Comparison of ENCODE assay signal across 28 cellular contexts in genomic region chr9:89658931-89659330, GRCh38. TPM values are rescaled to one million over a fixed set of nuclear protein-coding genes. Genes with fewer than 3 reads are reported as not detected.
DNase-seq lines count a peak whose midpoint lies in the region; TF ChIP-seq lines count a peak whose summit lies in the region.
"Had no signal": no experiment of that assay in that cellular context is flagged by ENCODE, and none has a peak within 500 bp of the region (broad histone marks: within the 10 kb centered on the region; RNA-seq: fewer than 3 reads in every experiment).

No MANE protein-coding gene starts in this region.

- H3K36me3 Mint-ChIP-seq in activated CD4-positive, alpha-beta T cell treated with anti-CD3 and anti-CD28 coated beads, Interleukin-2, amount 10 ng/mL, durations not matched to agents 7 days and 5 days (ENCODE audit: low read depth), result no peaks in the 10 kb centered on the region
- H3K36me3 Mint-ChIP-seq in osteocyte (ENCODE audit: unreplicated experiment), result no peaks in the 10 kb centered on the region
- H3K36me3 Mint-ChIP-seq: CD14-positive monocyte; CD8-positive, alpha-beta memory T cell had no signal

- no CpG with 5 or more reads among the region's 6 CpGs for WGBS in neuronal stem cell (ENCODE audit: extremely low coverage in 2 of 2, insufficient read length in 2 of 2, insufficient replicate concordance in 1 of 2), 2 donors
- WGBS in spleen, 5 donors, result 81 to 95% (median 91%) methylated on average over 6 of the region's 6 CpGs

- no peak overlapping the region for H3K4me3 Mint-ChIP-seq in activated CD4-positive, alpha-beta T cell treated with anti-CD3 and anti-CD28 coated beads, Interleukin-2, amount 10 ng/mL, durations not matched to agents 7 days and 5 days
- no peak overlapping the region for H3K4me3 Mint-ChIP-seq in osteocyte (ENCODE audit: unreplicated experiment)
- H3K4me3 Mint-ChIP-seq: CD14-positive monocyte; CD8-positive, alpha-beta memory T cell; GM23338 had no signal

- H2BK120ac ChIP-seq in neuronal stem cell (ENCODE audit: low read depth, low read length), result no peak overlapping the region

- H3K4me1 Mint-ChIP-seq in activated CD4-positive, alpha-beta T cell treated with anti-CD3 and anti-CD28 coated beads, Interleukin-2, amount 10 ng/mL, durations not matched to agents 7 days and 5 days, result peaks cover 45% of the 10 kb centered on the region
- peaks cover 8% of the 10 kb centered on the region for H3K4me1 Mint-ChIP-seq in osteocyte (ENCODE audit: unreplicated experiment)

- H2BK12ac ChIP-seq in neuronal stem cell (ENCODE audit: low read length), result no peak overlapping the region

- H3K9me3 ChIP-seq in neuronal stem cell (replicated peaks in 1 of 2; ENCODE audit: control insufficient read depth in 2 of 2, insufficient read depth in 1 of 2, low read depth in 1 of 2, low read length in 2 of 2) (no peaks in the 10 kb centered on the region), spleen (no peaks in the 10 kb centered on the region)
- H3K9me3 ChIP-seq: BE2C had no signal

- no peak overlapping the region for H3K4me2 ChIP-seq in neuronal stem cell (ENCODE audit: insufficient read depth, low read length, poor library complexity, severe bottlenecking)
- H3K4me2 ChIP-seq: GM23338 had no signal

- no peak overlapping the region for H4K91ac ChIP-seq in neuronal stem cell (ENCODE audit: low read depth, low read length, poor library complexity)

- peaks cover 11 to 27% of the 10 kb centered on the region in 2 donors for H3K4me1 ChIP-seq in neuronal stem cell (ENCODE audit: control insufficient read depth in 2 of 2, insufficient read depth in 1 of 2, low read depth in 1 of 2, low read length in 2 of 2)
- H3K4me1 ChIP-seq in spleen, result peaks cover 17 to 97% (median 53%) of the 10 kb centered on the region in 6 donors

- H2BK15ac ChIP-seq in neuronal stem cell (ENCODE audit: low read length), result no peak overlapping the region

- POLR2A ChIA-PET in activated CD4-positive, alpha-beta T cell treated with anti-CD3 and anti-CD28 coated beads, Interleukin-2, amount 10 ng/mL, durations not matched to agents 7 days and 5 days (lab: Charles Lee), result no interaction called here

- no peaks in the 10 kb centered on the region for H3K36me3 ChIP-seq in neuronal stem cell (replicated peaks in 1 of 2; ENCODE audit: control insufficient read depth in 2 of 2, insufficient read depth in 2 of 2, low read length in 2 of 2)
- H3K36me3 ChIP-seq in spleen, result no peaks in the 10 kb centered on the region
- H3K36me3 ChIP-seq: BE2C had no signal

- no peak for TF ChIP-seq CTCF in spleen (IDR thresholded peaks at IDR 0.05 in 8 of 11, conservative IDR thresholded peaks at IDR 0.05 in 3 of 11)
- no peak for TF ChIP-seq CTCF in osteocyte (IDR thresholded peaks at IDR 0.05)

- no peak overlapping the region for H4K8ac ChIP-seq in neuronal stem cell (ENCODE audit: low read depth, low read length)

- no peak overlapping the region for H2BK5ac ChIP-seq in neuronal stem cell (ENCODE audit: low read length)

- peak overlapping the region; percentile 56 for H3K18ac ChIP-seq in neuronal stem cell (ENCODE audit: low read length)

- CTCF ChIA-PET in activated CD4-positive, alpha-beta T cell treated with anti-CD3 and anti-CD28 coated beads, Interleukin-2, amount 10 ng/mL, durations not matched to agents 7 days and 5 days (lab: Charles Lee), result no interaction called here

- H3K27ac Mint-ChIP-seq in activated CD4-positive, alpha-beta T cell treated with anti-CD3 and anti-CD28 coated beads, Interleukin-2, amount 10 ng/mL, durations not matched to agents 7 days and 5 days, result peak overlapping the region; percentile 42
- no peak overlapping the region for H3K27ac Mint-ChIP-seq in osteocyte (ENCODE audit: unreplicated experiment)
- H3K27ac Mint-ChIP-seq: CD8-positive, alpha-beta memory T cell; GM23338 had no signal

- no peaks in the 10 kb centered on the region for H3K79me1 ChIP-seq in neuronal stem cell (ENCODE audit: low read depth, low read length)

- TF ChIP-seq POLR2A in spleen (IDR thresholded peaks at IDR 0.05), result no peak

- H3K4me3 ChIP-seq in neuronal stem cell (ENCODE audit: low read length in 2 of 2) (no peak overlapping the region), spleen (no peak overlapping the region)
- H3K4me3 ChIP-seq: GM12878, GM23338 had no signal

- peak overlapping the region; percentile 33 for H3K9ac ChIP-seq in neuronal stem cell (ENCODE audit: low read depth, low read length, poor library complexity)

- H3K27ac ChIP-seq in neuronal stem cell (replicated peaks; ENCODE audit: low read length) (no peak overlapping the region), spleen (peak overlapping the region in 1 of 8 donors; percentile 81)

- no peak overlapping the region for H2AFZ ChIP-seq in neuronal stem cell (ENCODE audit: low read length)
- H2AFZ ChIP-seq: GM23338 had no signal

- H3K27me3 Mint-ChIP-seq in activated CD4-positive, alpha-beta T cell treated with anti-CD3 and anti-CD28 coated beads, Interleukin-2, amount 10 ng/mL, durations not matched to agents 7 days and 5 days, result peaks cover 8% of the 10 kb centered on the region
- peaks cover 9% of the 10 kb centered on the region for H3K27me3 Mint-ChIP-seq in osteocyte (ENCODE audit: unreplicated experiment)

- H3K23ac ChIP-seq in neuronal stem cell (ENCODE audit: low read depth, low read length, poor library complexity), result no peak overlapping the region

- H3K4ac ChIP-seq in neuronal stem cell (ENCODE audit: low read length), result no peak overlapping the region

- intact Hi-C loops in spleen (cut with DNase I; ENCODE audit: low total_unique reads) (no loop called here), cardiac septum (cut with DNase I) (no loop called here)

- DNase-seq in activated CD4-positive, alpha-beta T cell treated with anti-CD3 and anti-CD28 coated beads, Interleukin-2, amount 10 ng/mL, durations not matched to agents 7 days and 5 days, result no peak
- no peak for DNase-seq in activated CD4-positive, alpha-beta T cell treated with anti-CD3 and anti-CD28 coated beads for 48 hours
- DNase-seq in neuronal stem cell (ENCODE audit: low spot score) (no peak), spleen (peak; percentile 50), osteocyte (ENCODE audit: extremely low spot score, unreplicated experiment) (no peak), cardiac septum (ENCODE audit: low spot score) (no peak), MV-4-11 (lab: John Stamatoyannopoulos, UW) (no peak)
- DNase-seq: 8988T; ACHN; BE2C; CD8-positive, alpha-beta memory T cell; DMS 273 treated with DMSO at 0.1 percent for 48 hours; DMS79; EL; GDM1; HCEC 1CT; KBM-7; NCI-H1417; NCI-H1694 treated with DMSO at 0.1 percent for 48 hours; NCI-H2081; NCI-H226; NCI-H510A; NCI-H69; SHP77 treated with DMSO at 0.1 percent for 48 hours had no signal

- H3K9me3 Mint-ChIP-seq in activated CD4-positive, alpha-beta T cell treated with anti-CD3 and anti-CD28 coated beads, Interleukin-2, amount 10 ng/mL, durations not matched to agents 7 days and 5 days, result no peaks in the 10 kb centered on the region
- no peaks in the 10 kb centered on the region for H3K9me3 Mint-ChIP-seq in osteocyte (ENCODE audit: unreplicated experiment)
- H3K9me3 Mint-ChIP-seq: CD14-positive monocyte; CD8-positive, alpha-beta memory T cell; GM23338 had no signal

- no peak overlapping the region for H2AK5ac ChIP-seq in neuronal stem cell (ENCODE audit: low read depth, low read length)

- H3K14ac ChIP-seq in neuronal stem cell (ENCODE audit: low read length), result no peak overlapping the region

- H3K27me3 ChIP-seq in neuronal stem cell (ENCODE audit: control insufficient read depth in 3 of 3, insufficient read depth in 3 of 3, low read depth in 1 of 3, low read length in 3 of 3), result peaks cover 0 to 37% (median 0%) of the 10 kb centered on the region in 3 experiments
- H3K27me3 ChIP-seq in spleen (replicated peaks in 1 of 7), result peaks cover 0 to 5% (median 0%) of the 10 kb centered on the region in 7 donors
- H3K27me3 ChIP-seq: BE2C had no signal

RNA-seq across cellular contexts. Expression of gene GADD45G, which starts 54.1 kb away (rescaled TPM):
- total RNA-seq in activated CD4-positive, alpha-beta T cell treated with anti-CD3 and anti-CD28 coated beads, Interleukin-2, amount 10 ng/mL, durations not matched to agents 7 days and 5 days, result 1 to 10 TPM; 5.2 to 6.2 TPM
- polyA plus RNA-seq in neuronal stem cell (2013, experiment 1 of 2), result 0.79 TPM
- 0.61 TPM for polyA plus RNA-seq in neuronal stem cell (2013, experiment 2 of 2)
- 1 to 10 TPM; 2.0 to 6.8 (median 2.6) TPM for total RNA-seq in spleen
- 10 to 100 TPM in 2 of 3 donors, 1 to 10 TPM in 1; 5.9 to 17.6 (median 16.9) TPM for polyA plus RNA-seq in spleen
- total RNA-seq in osteocyte, result 0.71 and 1.0 TPM in 2 replicates
- total RNA-seq in cardiac septum, result 29.6 TPM
- total RNA-seq: MCF 10A had no signal
